Comparison of ENCODE assay signal across 8 cellular contexts in genomic region chr19:13234518-13234917, GRCh38.
DNase-seq lines count a peak whose midpoint lies in the region; ATAC-seq, FAIRE-seq and TF ChIP-seq lines count a peak whose summit lies in the region.

No MANE protein-coding gene starts in this region.

- TF ChIP-seq CTCF in hepatocyte (IDR thresholded peaks at IDR 0.05; ENCODE audit: poor library complexity) (peak; percentile 50), sigmoid colon (IDR thresholded peaks at IDR 0.05) (peak in 2 of 4 experiments; percentile 21 to 24)

- H3K79me2 ChIP-seq in hepatocyte, result no peaks in the 10 kb centered on the region

- no peak for TF ChIP-seq EP300 in sigmoid colon (IDR thresholded peaks at IDR 0.05)

- no peaks in the 10 kb centered on the region for H3K9me2 ChIP-seq in hepatocyte (replicated peaks; ENCODE audit: insufficient read depth)

- peak; percentile 93 for ATAC-seq in activated T-helper 17 cell treated with anti-CD3 and anti-CD28 coated beads, Interleukin-2, amount 50 U/mL, for 72 hours (replicated peaks)
- no peak for ATAC-seq in HG03457 (IDR thresholded peaks at IDR 0.05; ENCODE audit: unreplicated experiment)

- H3K4me3 Mint-ChIP-seq in activated T-helper 17 cell treated with anti-CD3 and anti-CD28 coated beads, Interleukin-2, amount 50 U/mL, for 72 hours, result peak overlapping the region; percentile 76

- H3K4me3 ChIP-seq in hepatocyte, result no peak overlapping the region
- H3K4me3 ChIP-seq in sigmoid colon, result no peak overlapping the region

- H3K27ac ChIP-seq in hepatocyte (no peak overlapping the region), sigmoid colon (no peak overlapping the region)

- peak; percentile 92 for FAIRE-seq in GM19239 (lab: Jason Lieb, UNC)
- FAIRE-seq in RCC 7860 (lab: Jason Lieb, UNC), result no peak

- no peaks in the 10 kb centered on the region for H3K4me1 ChIP-seq in hepatocyte (ENCODE audit: insufficient read depth)
- peaks cover 0 to 3% (median 0%) of the 10 kb centered on the region in 4 donors for H3K4me1 ChIP-seq in sigmoid colon

- no peak overlapping the region for H3K4me2 ChIP-seq in hepatocyte

- H3K36me3 Mint-ChIP-seq in activated T-helper 17 cell treated with anti-CD3 and anti-CD28 coated beads, Interleukin-2, amount 50 U/mL, for 72 hours (ENCODE audit: low read depth), result no peaks in the 10 kb centered on the region

- DNase-seq in GM19239 (ENCODE audit: insufficient read length, low spot score), result peak; percentile 84
- peak; percentile 36 for DNase-seq in RCC 7860 (ENCODE audit: low spot score)
- peak; percentile 62 for DNase-seq in hepatocyte (ENCODE audit: low spot score)
- DNase-seq in stimulated activated CD4-positive, alpha-beta T cell treated with anti-CD3 and anti-CD28 coated beads, TNF-alpha, amount 100 ng/mL, for 48 hours (ENCODE audit: low read depth in 3 of 3), result peak; percentile 37 to 59 (median 42)
- DNase-seq in sigmoid colon, result no peak
- DNase-seq in T1000 (lab: John Stamatoyannopoulos, UW), result no peak

- H3K27me3 ChIP-seq in hepatocyte, result no peaks in the 10 kb centered on the region
- peaks cover 0 to 4% (median 0%) of the 10 kb centered on the region in 3 donors for H3K27me3 ChIP-seq in sigmoid colon

- no peak overlapping the region for H2AFZ ChIP-seq in hepatocyte

- intact Hi-C loops in sigmoid colon (cut with DNase I), result no loop called here

- H3K9me3 Mint-ChIP-seq in activated T-helper 17 cell treated with anti-CD3 and anti-CD28 coated beads, Interleukin-2, amount 50 U/mL, for 72 hours, result peaks cover 8% of the 10 kb centered on the region

- H4K20me1 ChIP-seq in hepatocyte (ENCODE audit: insufficient read depth, poor library complexity, severe bottlenecking), result no peaks in the 10 kb centered on the region

- H3K9me3 ChIP-seq in hepatocyte (ENCODE audit: low read depth), result no peaks in the 10 kb centered on the region
- peaks cover 0 to 9% (median 7%) of the 10 kb centered on the region in 4 donors for H3K9me3 ChIP-seq in sigmoid colon

- peaks cover 10% of the 10 kb centered on the region for H3K4me1 Mint-ChIP-seq in activated T-helper 17 cell treated with anti-CD3 and anti-CD28 coated beads, Interleukin-2, amount 50 U/mL, for 72 hours

- no peaks in the 10 kb centered on the region for H3K27me3 Mint-ChIP-seq in activated T-helper 17 cell treated with anti-CD3 and anti-CD28 coated beads, Interleukin-2, amount 50 U/mL, for 72 hours

- WGBS in hepatocyte (ENCODE audit: low lambda C conversion rate, missing lambda C conversion rate), result 19% methylated on average over 13 of the region's 13 CpGs
- 10 to 12% methylated on average over 13 of the region's 13 CpGs for WGBS in sigmoid colon, 2 donors

- H3K27ac Mint-ChIP-seq in activated T-helper 17 cell treated with anti-CD3 and anti-CD28 coated beads, Interleukin-2, amount 50 U/mL, for 72 hours, result peak overlapping the region; percentile 88

- no peaks in the 10 kb centered on the region for H3K36me3 ChIP-seq in hepatocyte (replicated peaks; ENCODE audit: insufficient read depth, low read depth)
- H3K36me3 ChIP-seq in sigmoid colon, result no peaks in the 10 kb centered on the region

- no peak for TF ChIP-seq POLR2A in sigmoid colon (IDR thresholded peaks at IDR 0.05)

Comparison
In these comparisons a context has a peak if more than half of its experiments do, and no peak if none do; other contexts are left out.
1. DNase-seq: peak in GM19239 (single experiment), RCC 7860 (single experiment), hepatocyte (single experiment) and stimulated activated CD4-positive, alpha-beta T cell treated with anti-CD3 and anti-CD28 coated beads, TNF-alpha, amount 100 ng/mL, for 48 hours (3 of 3); none in sigmoid colon (single experiment) and T1000 (single experiment).